Comparison of ENCODE assay signal across 2 cellular contexts in the genomic region with DNA sequence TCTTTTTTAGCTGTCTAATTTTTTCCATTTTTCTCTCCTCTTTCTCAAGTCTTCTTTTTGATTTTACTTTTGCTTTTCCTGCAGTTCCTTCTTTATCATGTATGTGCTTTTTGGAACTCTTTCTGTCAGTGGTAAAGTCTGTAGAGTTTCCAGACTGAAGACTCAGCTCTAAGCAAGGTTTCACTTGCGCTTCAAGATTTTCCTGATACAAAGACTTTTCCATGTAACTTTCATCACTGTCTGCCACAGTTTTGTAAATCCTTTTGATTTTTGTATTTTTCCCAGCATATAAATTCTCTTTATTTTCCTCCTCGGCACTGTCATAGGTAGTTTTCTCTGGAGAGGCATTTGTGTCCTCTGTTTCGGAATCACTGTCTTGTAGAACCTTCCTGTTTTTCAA.
TF ChIP-seq lines count a peak whose summit lies in the region.

No MANE protein-coding gene starts in this region.

TF ChIP-seq in SK-N-SH, 30 proteins besides CTCF, POLR2A, EP300 and RAD21:
- TF ChIP-seq RFX5 (IDR thresholded peaks at IDR 0.05; ENCODE audit: low read length) (no peak), TAF1 (IDR thresholded peaks at IDR 0.05; ENCODE audit: borderline replicate concordance, low read depth, low read length) (no peak), POLR2AphosphoS5 (IDR thresholded peaks at IDR 0.05; ENCODE audit: low read depth, low read length) (no peak), FOXM1 (IDR thresholded peaks at IDR 0.05; ENCODE audit: low read depth) (no peak), ELF1 (IDR thresholded peaks at IDR 0.05) (no peak), MXI1 (IDR thresholded peaks at IDR 0.05; ENCODE audit: low read depth, low read length) (no peak), NFIC (IDR thresholded peaks at IDR 0.05; ENCODE audit: borderline replicate concordance) (no peak), CHD2 (IDR thresholded peaks at IDR 0.05; ENCODE audit: low read length, partially characterized antibody) (no peak), TCF12 (IDR thresholded peaks at IDR 0.05) (no peak), YY1 (IDR thresholded peaks at IDR 0.05; ENCODE audit: low read depth) (no peak)
- TF ChIP-seq, protein P1, sequence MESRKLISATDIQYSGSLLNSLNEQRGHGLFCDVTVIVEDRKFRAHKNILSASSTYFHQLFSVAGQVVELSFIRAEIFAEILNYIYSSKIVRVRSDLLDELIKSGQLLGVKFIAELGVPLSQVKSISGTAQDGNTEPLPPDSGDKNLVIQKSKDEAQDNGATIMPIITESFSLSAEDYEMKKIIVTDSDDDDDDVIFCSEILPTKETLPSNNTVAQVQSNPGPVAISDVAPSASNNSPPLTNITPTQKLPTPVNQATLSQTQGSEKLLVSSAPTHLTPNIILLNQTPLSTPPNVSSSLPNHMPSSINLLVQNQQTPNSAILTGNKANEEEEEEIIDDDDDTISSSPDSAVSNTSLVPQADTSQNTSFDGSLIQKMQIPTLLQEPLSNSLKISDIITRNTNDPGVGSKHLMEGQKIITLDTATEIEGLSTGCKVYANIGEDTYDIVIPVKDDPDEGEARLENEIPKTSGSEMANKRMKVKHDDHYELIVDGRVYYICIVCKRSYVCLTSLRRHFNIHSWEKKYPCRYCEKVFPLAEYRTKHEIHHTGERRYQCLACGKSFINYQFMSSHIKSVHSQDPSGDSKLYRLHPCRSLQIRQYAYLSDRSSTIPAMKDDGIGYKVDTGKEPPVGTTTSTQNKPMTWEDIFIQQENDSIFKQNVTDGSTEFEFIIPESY (IDR thresholded peaks at IDR 0.05; ENCODE audit: borderline replicate concordance, low read depth), result no peak
- TF ChIP-seq, protein P2, sequence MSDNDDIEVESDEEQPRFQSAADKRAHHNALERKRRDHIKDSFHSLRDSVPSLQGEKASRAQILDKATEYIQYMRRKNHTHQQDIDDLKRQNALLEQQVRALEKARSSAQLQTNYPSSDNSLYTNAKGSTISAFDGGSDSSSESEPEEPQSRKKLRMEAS (IDR thresholded peaks at IDR 0.05; ENCODE audit: low read depth), result no peak
- TF ChIP-seq, protein P3, sequence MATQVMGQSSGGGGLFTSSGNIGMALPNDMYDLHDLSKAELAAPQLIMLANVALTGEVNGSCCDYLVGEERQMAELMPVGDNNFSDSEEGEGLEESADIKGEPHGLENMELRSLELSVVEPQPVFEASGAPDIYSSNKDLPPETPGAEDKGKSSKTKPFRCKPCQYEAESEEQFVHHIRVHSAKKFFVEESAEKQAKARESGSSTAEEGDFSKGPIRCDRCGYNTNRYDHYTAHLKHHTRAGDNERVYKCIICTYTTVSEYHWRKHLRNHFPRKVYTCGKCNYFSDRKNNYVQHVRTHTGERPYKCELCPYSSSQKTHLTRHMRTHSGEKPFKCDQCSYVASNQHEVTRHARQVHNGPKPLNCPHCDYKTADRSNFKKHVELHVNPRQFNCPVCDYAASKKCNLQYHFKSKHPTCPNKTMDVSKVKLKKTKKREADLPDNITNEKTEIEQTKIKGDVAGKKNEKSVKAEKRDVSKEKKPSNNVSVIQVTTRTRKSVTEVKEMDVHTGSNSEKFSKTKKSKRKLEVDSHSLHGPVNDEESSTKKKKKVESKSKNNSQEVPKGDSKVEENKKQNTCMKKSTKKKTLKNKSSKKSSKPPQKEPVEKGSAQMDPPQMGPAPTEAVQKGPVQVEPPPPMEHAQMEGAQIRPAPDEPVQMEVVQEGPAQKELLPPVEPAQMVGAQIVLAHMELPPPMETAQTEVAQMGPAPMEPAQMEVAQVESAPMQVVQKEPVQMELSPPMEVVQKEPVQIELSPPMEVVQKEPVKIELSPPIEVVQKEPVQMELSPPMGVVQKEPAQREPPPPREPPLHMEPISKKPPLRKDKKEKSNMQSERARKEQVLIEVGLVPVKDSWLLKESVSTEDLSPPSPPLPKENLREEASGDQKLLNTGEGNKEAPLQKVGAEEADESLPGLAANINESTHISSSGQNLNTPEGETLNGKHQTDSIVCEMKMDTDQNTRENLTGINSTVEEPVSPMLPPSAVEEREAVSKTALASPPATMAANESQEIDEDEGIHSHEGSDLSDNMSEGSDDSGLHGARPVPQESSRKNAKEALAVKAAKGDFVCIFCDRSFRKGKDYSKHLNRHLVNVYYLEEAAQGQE (IDR thresholded peaks at IDR 0.05; ENCODE audit: low read depth, low read length), result no peak
- TF ChIP-seq, protein P4, sequence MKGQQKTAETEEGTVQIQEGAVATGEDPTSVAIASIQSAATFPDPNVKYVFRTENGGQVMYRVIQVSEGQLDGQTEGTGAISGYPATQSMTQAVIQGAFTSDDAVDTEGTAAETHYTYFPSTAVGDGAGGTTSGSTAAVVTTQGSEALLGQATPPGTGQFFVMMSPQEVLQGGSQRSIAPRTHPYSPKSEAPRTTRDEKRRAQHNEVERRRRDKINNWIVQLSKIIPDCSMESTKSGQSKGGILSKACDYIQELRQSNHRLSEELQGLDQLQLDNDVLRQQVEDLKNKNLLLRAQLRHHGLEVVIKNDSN (IDR thresholded peaks at IDR 0.05; ENCODE audit: borderline replicate concordance, low read depth), result no peak
- TF ChIP-seq, protein P5, sequence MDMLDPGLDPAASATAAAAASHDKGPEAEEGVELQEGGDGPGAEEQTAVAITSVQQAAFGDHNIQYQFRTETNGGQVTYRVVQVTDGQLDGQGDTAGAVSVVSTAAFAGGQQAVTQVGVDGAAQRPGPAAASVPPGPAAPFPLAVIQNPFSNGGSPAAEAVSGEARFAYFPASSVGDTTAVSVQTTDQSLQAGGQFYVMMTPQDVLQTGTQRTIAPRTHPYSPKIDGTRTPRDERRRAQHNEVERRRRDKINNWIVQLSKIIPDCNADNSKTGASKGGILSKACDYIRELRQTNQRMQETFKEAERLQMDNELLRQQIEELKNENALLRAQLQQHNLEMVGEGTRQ (IDR thresholded peaks at IDR 0.05; ENCODE audit: borderline replicate concordance, low read depth, low read length), result no peak
- TF ChIP-seq, protein P6, sequence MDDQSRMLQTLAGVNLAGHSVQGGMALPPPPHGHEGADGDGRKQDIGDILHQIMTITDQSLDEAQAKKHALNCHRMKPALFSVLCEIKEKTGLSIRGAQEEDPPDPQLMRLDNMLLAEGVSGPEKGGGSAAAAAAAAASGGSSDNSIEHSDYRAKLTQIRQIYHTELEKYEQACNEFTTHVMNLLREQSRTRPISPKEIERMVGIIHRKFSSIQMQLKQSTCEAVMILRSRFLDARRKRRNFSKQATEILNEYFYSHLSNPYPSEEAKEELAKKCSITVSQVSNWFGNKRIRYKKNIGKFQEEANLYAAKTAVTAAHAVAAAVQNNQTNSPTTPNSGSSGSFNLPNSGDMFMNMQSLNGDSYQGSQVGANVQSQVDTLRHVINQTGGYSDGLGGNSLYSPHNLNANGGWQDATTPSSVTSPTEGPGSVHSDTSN (IDR thresholded peaks at IDR 0.05), result no peak

TF ChIP-seq in SK-N-SH treated with all-trans-retinoic acid at 6 μM for 48 hours, 23 proteins besides CTCF, POLR2A, EP300 and RAD21:
- TF ChIP-seq ZNF70 (CRISPR knock-in tag; IDR thresholded peaks at IDR 0.05) (no peak), SNAI2 (CRISPR knock-in tag; IDR thresholded peaks at IDR 0.05) (no peak), ZFP30 (CRISPR knock-in tag; IDR thresholded peaks at IDR 0.05) (no peak), ZNF8 (CRISPR knock-in tag; IDR thresholded peaks at IDR 0.05) (no peak), ESRRG (CRISPR knock-in tag; IDR thresholded peaks at IDR 0.05) (no peak), TOX (CRISPR knock-in tag; IDR thresholded peaks at IDR 0.05; ENCODE audit: borderline replicate concordance) (no peak), ZFP3 (CRISPR knock-in tag; IDR thresholded peaks at IDR 0.05) (no peak), ARNTL (CRISPR knock-in tag; IDR thresholded peaks at IDR 0.05; ENCODE audit: borderline replicate concordance, low read depth) (no peak)
- TF ChIP-seq, protein P7, sequence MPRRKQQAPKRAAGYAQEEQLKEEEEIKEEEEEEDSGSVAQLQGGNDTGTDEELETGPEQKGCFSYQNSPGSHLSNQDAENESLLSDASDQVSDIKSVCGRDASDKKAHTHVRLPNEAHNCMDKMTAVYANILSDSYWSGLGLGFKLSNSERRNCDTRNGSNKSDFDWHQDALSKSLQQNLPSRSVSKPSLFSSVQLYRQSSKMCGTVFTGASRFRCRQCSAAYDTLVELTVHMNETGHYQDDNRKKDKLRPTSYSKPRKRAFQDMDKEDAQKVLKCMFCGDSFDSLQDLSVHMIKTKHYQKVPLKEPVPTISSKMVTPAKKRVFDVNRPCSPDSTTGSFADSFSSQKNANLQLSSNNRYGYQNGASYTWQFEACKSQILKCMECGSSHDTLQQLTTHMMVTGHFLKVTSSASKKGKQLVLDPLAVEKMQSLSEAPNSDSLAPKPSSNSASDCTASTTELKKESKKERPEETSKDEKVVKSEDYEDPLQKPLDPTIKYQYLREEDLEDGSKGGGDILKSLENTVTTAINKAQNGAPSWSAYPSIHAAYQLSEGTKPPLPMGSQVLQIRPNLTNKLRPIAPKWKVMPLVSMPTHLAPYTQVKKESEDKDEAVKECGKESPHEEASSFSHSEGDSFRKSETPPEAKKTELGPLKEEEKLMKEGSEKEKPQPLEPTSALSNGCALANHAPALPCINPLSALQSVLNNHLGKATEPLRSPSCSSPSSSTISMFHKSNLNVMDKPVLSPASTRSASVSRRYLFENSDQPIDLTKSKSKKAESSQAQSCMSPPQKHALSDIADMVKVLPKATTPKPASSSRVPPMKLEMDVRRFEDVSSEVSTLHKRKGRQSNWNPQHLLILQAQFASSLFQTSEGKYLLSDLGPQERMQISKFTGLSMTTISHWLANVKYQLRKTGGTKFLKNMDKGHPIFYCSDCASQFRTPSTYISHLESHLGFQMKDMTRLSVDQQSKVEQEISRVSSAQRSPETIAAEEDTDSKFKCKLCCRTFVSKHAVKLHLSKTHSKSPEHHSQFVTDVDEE (CRISPR knock-in tag; IDR thresholded peaks at IDR 0.05), result no peak
